ENCODE assay signal across 9 cellular contexts in the genomic region with DNA sequence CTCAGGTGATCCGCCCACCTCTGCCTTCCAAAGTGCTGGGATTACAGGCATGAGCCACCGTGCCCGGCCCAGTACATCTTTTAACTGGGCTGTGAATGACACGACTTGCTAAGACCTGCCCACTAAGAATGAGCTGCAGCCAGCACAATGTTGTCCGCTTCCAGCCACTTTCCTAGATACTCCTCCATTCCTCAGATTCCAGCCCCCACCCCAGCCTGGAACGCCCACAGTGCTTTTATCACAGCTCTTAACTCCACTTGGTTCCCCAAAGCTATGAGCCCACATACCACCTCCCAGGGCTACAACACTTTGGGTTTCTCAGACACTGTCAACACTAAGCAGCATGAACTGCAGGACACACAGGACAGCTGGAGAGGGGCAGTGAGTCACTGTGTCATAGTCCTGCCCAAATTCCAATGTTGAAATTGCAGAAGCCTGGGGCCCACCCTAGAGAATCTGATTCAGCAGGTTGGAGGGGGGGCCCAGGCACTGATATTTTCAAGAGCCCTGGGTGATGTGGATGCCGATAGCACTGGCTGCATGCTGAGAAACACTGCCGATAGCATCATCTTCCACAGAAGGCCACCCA. TPM values are rescaled to one million over a fixed set of nuclear protein-coding genes. Genes with fewer than 3 reads are reported as not detected.
A peak's percentile ranks its signal among the peaks of the same experiment; 100 is the strongest.
DNase-seq lines count a peak whose midpoint lies in the region; ATAC-seq lines count a peak whose summit lies in the region.
"Had no signal": no experiment of that assay in that cellular context is flagged by ENCODE, and none has a peak within 500 bp of the region (broad histone marks: within the 10 kb centered on the region; RNA-seq: fewer than 3 reads in every experiment).

No MANE protein-coding gene starts in this region.

- peak overlapping the region; percentile 71 for H3K27ac Mint-ChIP-seq in activated CD4-positive, alpha-beta T cell treated with anti-CD3 and anti-CD28 coated beads, Interleukin-2, amount 10 ng/mL, durations not matched to agents 7 days and 5 days
- peak overlapping the region; percentile 92 for H3K27ac Mint-ChIP-seq in stimulated activated naive B cell treated with anti-CD40 and anti-IgM and Interleukin-4, amounts not matched to agents 10 μg/mL and 1 μg/mL and 100 μg/mL, for 72 hours
- H3K27ac Mint-ChIP-seq in effector memory CD8-positive, alpha-beta T cell: no peak overlapping the region

- ATAC-seq in right cardiac atrium (peak in 1 of 2 donors; percentile 7), GM18870 (IDR thresholded peaks at IDR 0.05; ENCODE audit: unreplicated experiment) (no peak)
- no peak for ATAC-seq in stimulated activated naive B cell treated with anti-CD40 and anti-IgM and Interleukin-4, amounts not matched to agents 10 μg/mL and 1 μg/mL and 100 μg/mL, for 72 hours (replicated peaks)
- ATAC-seq in effector memory CD8-positive, alpha-beta T cell (replicated peaks): no peak

- H3K27me3 Mint-ChIP-seq in activated CD4-positive, alpha-beta T cell treated with anti-CD3 and anti-CD28 coated beads, Interleukin-2, amount 10 ng/mL, durations not matched to agents 7 days and 5 days: peaks cover 3% of the 10 kb centered on the region
- no peaks in the 10 kb centered on the region for H3K27me3 Mint-ChIP-seq in stimulated activated naive B cell treated with anti-CD40 and anti-IgM and Interleukin-4, amounts not matched to agents 10 μg/mL and 1 μg/mL and 100 μg/mL, for 72 hours
- H3K27me3 Mint-ChIP-seq in effector memory CD8-positive, alpha-beta T cell: peaks cover 7 to 14% of the 10 kb centered on the region in 2 donors

- H3K9me3 ChIP-seq in right cardiac atrium (ENCODE audit: control insufficient read depth, low read length): no peaks in the 10 kb centered on the region
- H3K9me3 ChIP-seq: psoas muscle had no signal

- CTCF ChIA-PET in activated CD4-positive, alpha-beta T cell treated with anti-CD3 and anti-CD28 coated beads, Interleukin-2, amount 10 ng/mL, durations not matched to agents 7 days and 5 days (lab: Charles Lee): interaction anchor here (0.8 to 1.0 kb wide), 2 partner anchors 36 to 52 kb away, joined by 3 to 4 read pairs; no protein-coding TSS in a partner anchor

- intact Hi-C loops in right cardiac atrium (cut with DNase I): loop anchor here in 2 of 4 donors (5.0 to 10.0 kb wide), 3 partner anchors 64 to 204 kb away; partner anchors contain the start of gene H3-3A (in 1 of the 2)

- H3K4me1 Mint-ChIP-seq in activated CD4-positive, alpha-beta T cell treated with anti-CD3 and anti-CD28 coated beads, Interleukin-2, amount 10 ng/mL, durations not matched to agents 7 days and 5 days: peaks cover 37% of the 10 kb centered on the region
- peaks cover 44 to 85% of the 10 kb centered on the region in 2 donors for H3K4me1 Mint-ChIP-seq in stimulated activated naive B cell treated with anti-CD40 and anti-IgM and Interleukin-4, amounts not matched to agents 10 μg/mL and 1 μg/mL and 100 μg/mL, for 72 hours
- H3K4me1 Mint-ChIP-seq in effector memory CD8-positive, alpha-beta T cell (ENCODE audit: low read depth in 2 of 2): peaks cover 6 to 14% of the 10 kb centered on the region in 2 donors

- no peaks in the 10 kb centered on the region for H3K9me3 Mint-ChIP-seq in activated CD4-positive, alpha-beta T cell treated with anti-CD3 and anti-CD28 coated beads, Interleukin-2, amount 10 ng/mL, durations not matched to agents 7 days and 5 days
- H3K9me3 Mint-ChIP-seq in stimulated activated naive B cell treated with anti-CD40 and anti-IgM and Interleukin-4, amounts not matched to agents 10 μg/mL and 1 μg/mL and 100 μg/mL, for 72 hours: peaks cover 4 to 9% of the 10 kb centered on the region in 2 donors
- no peaks in the 10 kb centered on the region for H3K9me3 Mint-ChIP-seq in effector memory CD8-positive, alpha-beta T cell

- no peaks in the 10 kb centered on the region for H3K27me3 ChIP-seq in right cardiac atrium (ENCODE audit: control insufficient read depth, insufficient read depth)

- no peaks in the 10 kb centered on the region for H3K4me1 ChIP-seq in right cardiac atrium (ENCODE audit: control insufficient read depth, insufficient read depth, low read length)
- H3K4me1 ChIP-seq: psoas muscle had no signal

- no peak overlapping the region for H3K4me3 Mint-ChIP-seq in activated CD4-positive, alpha-beta T cell treated with anti-CD3 and anti-CD28 coated beads, Interleukin-2, amount 10 ng/mL, durations not matched to agents 7 days and 5 days
- peak overlapping the region; percentile 66 to 84 for H3K4me3 Mint-ChIP-seq in stimulated activated naive B cell treated with anti-CD40 and anti-IgM and Interleukin-4, amounts not matched to agents 10 μg/mL and 1 μg/mL and 100 μg/mL, for 72 hours
- H3K4me3 Mint-ChIP-seq in effector memory CD8-positive, alpha-beta T cell: no peak overlapping the region

- H3K36me3 Mint-ChIP-seq in activated CD4-positive, alpha-beta T cell treated with anti-CD3 and anti-CD28 coated beads, Interleukin-2, amount 10 ng/mL, durations not matched to agents 7 days and 5 days (ENCODE audit: low read depth): no peaks in the 10 kb centered on the region
- peaks cover 3 to 5% of the 10 kb centered on the region in 2 donors for H3K36me3 Mint-ChIP-seq in stimulated activated naive B cell treated with anti-CD40 and anti-IgM and Interleukin-4, amounts not matched to agents 10 μg/mL and 1 μg/mL and 100 μg/mL, for 72 hours
- H3K36me3 Mint-ChIP-seq in effector memory CD8-positive, alpha-beta T cell (ENCODE audit: insufficient read depth): peaks cover 12% of the 10 kb centered on the region

- no peak overlapping the region for H3K4me3 ChIP-seq in right cardiac atrium (ENCODE audit: low read length)
- H3K4me3 ChIP-seq: psoas muscle had no signal

- DNase-seq in activated CD4-positive, alpha-beta T cell treated with anti-CD3 and anti-CD28 coated beads, Interleukin-2, amount 10 ng/mL, durations not matched to agents 7 days and 5 days: no peak
- no peak for DNase-seq in activated CD4-positive, alpha-beta T cell treated with anti-CD3 and anti-CD28 coated beads for 4 hours
- DNase-seq in T1000 (lab: John Stamatoyannopoulos, UW) (peak; percentile 62), right cardiac atrium (peak in 2 of 3 donors; percentile 12 to 27), germinal center (ENCODE audit: low spot score) (no peak)
- DNase-seq in stimulated activated naive B cell treated with anti-CD40 and anti-IgM and Interleukin-4, amounts not matched to agents 10 μg/mL and 1 μg/mL and 100 μg/mL, for 72 hours: no peak
- DNase-seq in effector memory CD8-positive, alpha-beta T cell: no peak
- DNase-seq: psoas muscle had no signal

- POLR2A ChIA-PET in activated CD4-positive, alpha-beta T cell treated with anti-CD3 and anti-CD28 coated beads, Interleukin-2, amount 10 ng/mL, durations not matched to agents 7 days and 5 days (lab: Charles Lee): no interaction called here

- H3K27ac ChIP-seq in right cardiac atrium (ENCODE audit: low read length): no peak overlapping the region
- H3K27ac ChIP-seq: psoas muscle had no signal

- WGBS in right cardiac atrium: 52% methylated on average over 8 of the region's 8 CpGs

RNA-seq across cellular contexts. Expression of gene ACBD3, which starts 58.0 kb away (rescaled TPM):
- total RNA-seq in activated CD4-positive, alpha-beta T cell treated with anti-CD3 and anti-CD28 coated beads, Interleukin-2, amount 10 ng/mL, durations not matched to agents 7 days and 5 days: 10 to 100 TPM; 19.0 to 19.8 TPM
- total RNA-seq in right cardiac atrium: 10 to 100 TPM; 24.0 to 38.4 (median 28.8) TPM
- polyA plus RNA-seq in right cardiac atrium: 9.5 TPM

Comparison
In these comparisons a context has a peak if more than half of its experiments do, and no peak if none do; other contexts are left out.
1. DNase-seq: peak in T1000 (single experiment) and right cardiac atrium (2 of 3); none in activated CD4-positive, alpha-beta T cell treated with anti-CD3 and anti-CD28 coated beads, Interleukin-2, amount 10 ng/mL, durations not matched to agents 7 days and 5 days (single experiment), activated CD4-positive, alpha-beta T cell treated with anti-CD3 and anti-CD28 coated beads for 4 hours (0 of 2), stimulated activated naive B cell treated with anti-CD40 and anti-IgM and Interleukin-4, amounts not matched to agents 10 μg/mL and 1 μg/mL and 100 μg/mL, for 72 hours (single experiment), germinal center (single experiment) and effector memory CD8-positive, alpha-beta T cell (0 of 3).
2. H3K27ac Mint-ChIP-seq: peak in activated CD4-positive, alpha-beta T cell treated with anti-CD3 and anti-CD28 coated beads, Interleukin-2, amount 10 ng/mL, durations not matched to agents 7 days and 5 days (single experiment) and stimulated activated naive B cell treated with anti-CD40 and anti-IgM and Interleukin-4, amounts not matched to agents 10 μg/mL and 1 μg/mL and 100 μg/mL, for 72 hours (single experiment); none in effector memory CD8-positive, alpha-beta T cell (0 of 2).
3. H3K4me3 Mint-ChIP-seq: peak in stimulated activated naive B cell treated with anti-CD40 and anti-IgM and Interleukin-4, amounts not matched to agents 10 μg/mL and 1 μg/mL and 100 μg/mL, for 72 hours (2 of 2); none in activated CD4-positive, alpha-beta T cell treated with anti-CD3 and anti-CD28 coated beads, Interleukin-2, amount 10 ng/mL, durations not matched to agents 7 days and 5 days (single experiment) and effector memory CD8-positive, alpha-beta T cell (0 of 2).